Comparison of ENCODE assay signal across 29 cellular contexts in genomic region chr20:22063753-22064152, GRCh38.
"Had no signal": no experiment of that assay in that cellular context is flagged by ENCODE, and none has a peak within 500 bp of the region (broad histone marks: within the 10 kb centered on the region; RNA-seq: fewer than 3 reads in every experiment).

No MANE protein-coding gene starts in this region.

- ATAC-seq: activated CD8-positive, alpha-beta T cell treated with anti-CD3 and anti-CD28 coated beads for 36 hours; activated naive CD4-positive, alpha-beta T cell treated with anti-CD3 and anti-CD28 coated beads, Interleukin-2, amount 50 U/mL, for 72 hours; activated T-cell treated with anti-CD3 and anti-CD28 coated beads, Interleukin-2, amount 50 U/mL, for 4 hours; activated T-cell treated with anti-CD3 and anti-CD28 coated beads, Interleukin-2, amount 50 U/mL, for 72 hours; activated T-helper 17 cell treated with anti-CD3 and anti-CD28 coated beads, Interleukin-2, amount 50 U/mL, for 72 hours; body of pancreas had no signal

- DNase-seq: activated B cell treated with CpG ODN at 0.5 μM for 24 hours; activated CD4-positive, alpha-beta memory T cell treated with anti-CD3 and anti-CD28 coated beads for 36 hours; activated CD4-positive, alpha-beta T cell treated with anti-CD3 and anti-CD28 coated beads for 4 hours; activated CD4-positive, alpha-beta T cell treated with anti-CD3 and anti-CD28 coated beads, Interleukin-2, amount 10 ng/mL, durations not matched to agents 24 days and 14 days; activated CD4-positive, alpha-beta T cell treated with anti-CD3 and anti-CD28 coated beads, Interleukin-2, amount 50 U/mL, for 1 hour; activated CD4-positive, alpha-beta T cell treated with anti-CD3 and anti-CD28 coated beads, Interleukin-2, amount 50 U/mL, for 4 hours; activated CD4-positive, CD25-positive, alpha-beta regulatory T cell treated with anti-CD3 and anti-CD28 coated beads, Interleukin-2, amount 50 U/mL, for 72 hours; activated CD8-positive, alpha-beta memory T cell treated with anti-CD3 and anti-CD28 coated beads, Interleukin-2, amount 50 U/mL, for 4 hours; activated CD8-positive, alpha-beta T cell treated with anti-CD3 and anti-CD28 coated beads for 36 hours; activated effector memory CD4-positive, alpha-beta T cell treated with anti-CD3 and anti-CD28 coated beads, Interleukin-2, amount 50 U/mL, for 16 hours; activated gamma-delta T cell treated with Interleukin-2 at 50 U/mL for 16 hours; activated naive CD4-positive, alpha-beta T cell; activated naive CD4-positive, alpha-beta T cell treated with anti-CD3 and anti-CD28 coated beads for 36 hours; activated naive CD4-positive, alpha-beta T cell treated with anti-CD3 and anti-CD28 coated beads, Interleukin-2, amount 50 U/mL, for 16 hours; activated naive CD8-positive, alpha-beta T cell treated with anti-CD3 and anti-CD28 coated beads for 36 hours; activated T-cell treated with anti-CD3 and anti-CD28 coated beads for 4 hours; activated T-cell treated with anti-CD3 and anti-CD28 coated beads, Interleukin-2, amount 50 U/mL, for 1 hour; activated T-cell treated with anti-CD3 and anti-CD28 coated beads, Interleukin-2, amount 50 U/mL, for 4 hours; activated T-cell treated with anti-CD3 and anti-CD28 coated beads, Interleukin-2, amount 50 U/mL, for 72 hours; adrenal gland; amniotic stem cell; aorta; body of pancreas; brain microvascular endothelial cell; central memory CD4-positive, alpha-beta T cell; T-helper 2 cell; T-helper 9 cell had no signal
